ENCODE assay signal across 8 cellular contexts in the genomic region with DNA sequence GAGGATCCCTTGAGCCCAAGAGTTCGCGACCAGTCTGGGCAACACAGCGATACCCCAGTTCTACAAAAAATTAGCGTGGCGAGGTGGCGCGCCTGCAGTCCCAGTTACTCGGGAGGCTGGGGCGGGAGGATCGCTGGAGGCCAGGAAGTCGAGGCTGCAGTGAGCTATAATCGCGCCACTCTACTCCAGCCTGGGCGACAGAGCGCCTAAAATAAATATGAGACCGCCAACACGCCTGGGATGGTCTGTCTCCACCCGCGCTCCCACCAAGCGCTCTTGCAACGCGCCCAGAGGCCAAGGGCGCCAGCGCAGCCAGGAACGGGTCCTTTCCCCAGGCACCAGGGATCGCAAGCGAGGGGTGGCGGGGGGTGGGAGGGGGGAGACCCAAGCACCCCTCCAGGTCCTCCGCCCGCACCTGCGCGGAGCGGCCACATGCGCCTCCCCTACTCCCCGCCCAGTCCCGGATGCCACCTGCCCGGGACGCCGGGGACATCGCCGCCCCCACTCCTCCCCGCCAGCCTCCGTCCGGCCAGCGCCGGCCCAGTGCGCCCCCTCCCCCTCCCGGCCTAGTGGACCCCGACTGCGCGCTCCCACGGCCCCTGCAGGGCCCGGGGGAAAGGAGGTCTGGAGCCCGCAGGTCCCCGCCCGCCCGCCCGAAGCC. TPM values are rescaled to one million over a fixed set of nuclear protein-coding genes. Genes with fewer than 3 reads are reported as not detected.
DNase-seq lines count a peak whose midpoint lies in the region; ATAC-seq and TF ChIP-seq lines count a peak whose summit lies in the region.

No MANE protein-coding gene starts in this region.

- no peaks in the 10 kb centered on the region for H3K9me2 ChIP-seq in OCI-LY7 (ENCODE audit: insufficient read depth, low read length)

- ATAC-seq in HG02623 (IDR thresholded peaks at IDR 0.05; ENCODE audit: unreplicated experiment) (peak; percentile 42), body of pancreas (peak; percentile 73), left lobe of liver (peak; percentile 85)
- peak; percentile 51 for ATAC-seq in stimulated activated naive CD8-positive, alpha-beta T cell treated with anti-CD3 and anti-CD28 coated beads, Interleukin-15, Interleukin-2, amounts not matched to agents 100 U/mL and 50 U/mL, for 24 hours

- intact Hi-C loops in OCI-LY7 (cut with micrococcal nuclease; ENCODE audit: unreplicated experiment) (no loop called here), body of pancreas (cut with DNase I) (no loop called here)

- no peak overlapping the region for H2AFZ ChIP-seq in OCI-LY7 (ENCODE audit: low read length)

- H3K79me2 ChIP-seq in OCI-LY7 (ENCODE audit: insufficient read depth, low read depth, low read length): no peaks in the 10 kb centered on the region

- H3K4me3 ChIP-seq in OCI-LY7 (ENCODE audit: low read depth, low read length, poor library complexity, severe bottlenecking): peak overlapping the region; percentile 62
- peak overlapping the region; percentile 52 to 83 for H3K4me3 ChIP-seq in body of pancreas

- H3K36me3 ChIP-seq in OCI-LY7 (ENCODE audit: insufficient read depth, low read length) (no peaks in the 10 kb centered on the region), body of pancreas (replicated peaks in 1 of 2; ENCODE audit: insufficient read depth in 1 of 2, low read depth in 2 of 2) (no peaks in the 10 kb centered on the region)

- 2 to 4% methylated on average over 10 to 46 of the region's 58 CpGs for WGBS in body of pancreas, 2 donors

- no TSS peak for BruUV-seq in OCI-LY7 (replicated peaks; lab: Mats Ljungman, UMichigan)

- no peak for TF ChIP-seq CTCF in OCI-LY7 (conservative IDR thresholded peaks at IDR 0.05; ENCODE audit: low read length)
- TF ChIP-seq CTCF in body of pancreas (IDR thresholded peaks at IDR 0.05): peak in 2 of 7 experiments; percentile 12 to 13

- H3K27ac ChIP-seq in OCI-LY7 (ENCODE audit: low read depth, low read length, poor library complexity, severe bottlenecking) (no peak overlapping the region), body of pancreas (peak overlapping the region; percentile 48 to 84 (median 77))

- peak; percentile 65 for DNase-seq in DMS 273 (lab: John Stamatoyannopoulos, UW; ENCODE audit: unreplicated experiment)
- DNase-seq in DMS 273 treated with DMSO at 0.1 percent for 48 hours (lab: John Stamatoyannopoulos, UW): no peak
- peak; percentile 20 for DNase-seq in OCI-LY7 (ENCODE audit: low spot score)
- peak; percentile 50 to 63 (median 60) for DNase-seq in body of pancreas
- DNase-seq in left lobe of liver (ENCODE audit: low spot score): peak; percentile 77
- DNase-seq in stimulated activated naive CD8-positive, alpha-beta T cell treated with anti-CD3 and anti-CD28 coated beads, Interleukin-15, Interleukin-2, amounts not matched to agents 100 U/mL and 50 U/mL, for 24 hours: peak; percentile 44
- no peak for DNase-seq in dedifferentiated amniotic fluid mesenchymal stem cell (ENCODE audit: extremely low spot score)

- H3K9me3 ChIP-seq in OCI-LY7 (ENCODE audit: low read length) (no peaks in the 10 kb centered on the region), body of pancreas (no peaks in the 10 kb centered on the region)

- H3K4me2 ChIP-seq in OCI-LY7 (ENCODE audit: low read length): peak overlapping the region; percentile 53

- POLR2A ChIA-PET in OCI-LY7 (lab: Charles Lee): interaction anchor here (0.6 kb wide), 2 partner anchors 51 to 1774 kb away, joined by 3 read pairs; no protein-coding TSS in a partner anchor

- TF ChIP-seq POLR2A in body of pancreas (IDR thresholded peaks at IDR 0.05): no peak

- no peaks in the 10 kb centered on the region for H3K27me3 ChIP-seq in body of pancreas

- H3K4me1 ChIP-seq in OCI-LY7 (ENCODE audit: insufficient read depth, low read length, poor library complexity, severe bottlenecking): peaks cover 7% of the 10 kb centered on the region
- H3K4me1 ChIP-seq in body of pancreas: peaks cover 15% of the 10 kb centered on the region

- CTCF ChIA-PET in OCI-LY7 (lab: Charles Lee; ENCODE audit: unreplicated experiment): no interaction called here

- H4K20me1 ChIP-seq in OCI-LY7 (ENCODE audit: insufficient read depth, low read length): no peaks in the 10 kb centered on the region

RNA-seq across cellular contexts. Expression of gene RHPN2, which starts 0.4 kb away (rescaled TPM):
- total RNA-seq in OCI-LY7 (2014; rRNA removed; shearing (Covaris generic)): 0.59 and 2.1 TPM in 2 replicates
- total RNA-seq in OCI-LY7 (2022) (5.0 and 6.4 TPM in 2 replicates), body of pancreas (10 to 100 TPM; 11.2 to 54.4 TPM), left lobe of liver (9.9 TPM)

RNA-seq across cellular contexts. Expression of gene GPATCH1, which starts 16.7 kb away (rescaled TPM):
- total RNA-seq in OCI-LY7 (2014; rRNA removed; shearing (Covaris generic)): 7.6 and 9.8 TPM in 2 replicates
- total RNA-seq in OCI-LY7 (2022): 10.7 and 13.4 TPM in 2 replicates
- 1 to 10 TPM; 6.6 to 7.0 TPM for total RNA-seq in body of pancreas
- total RNA-seq in left lobe of liver: 4.0 TPM

Comparison
In these comparisons a context has a peak if more than half of its experiments do, and no peak if none do; other contexts are left out.
1. DNase-seq: peak in DMS 273 (single experiment), OCI-LY7 (single experiment), body of pancreas (4 of 4), left lobe of liver (single experiment) and stimulated activated naive CD8-positive, alpha-beta T cell treated with anti-CD3 and anti-CD28 coated beads, Interleukin-15, Interleukin-2, amounts not matched to agents 100 U/mL and 50 U/mL, for 24 hours (single experiment); none in DMS 273 treated with DMSO at 0.1 percent for 48 hours (single experiment) and dedifferentiated amniotic fluid mesenchymal stem cell (single experiment).
2. Peak in every context shown above with its lines, with median percentiles within 50 percentile points of each other: ATAC-seq.